29 cellular contexts compared by ENCODE assay signal in the genomic region with DNA sequence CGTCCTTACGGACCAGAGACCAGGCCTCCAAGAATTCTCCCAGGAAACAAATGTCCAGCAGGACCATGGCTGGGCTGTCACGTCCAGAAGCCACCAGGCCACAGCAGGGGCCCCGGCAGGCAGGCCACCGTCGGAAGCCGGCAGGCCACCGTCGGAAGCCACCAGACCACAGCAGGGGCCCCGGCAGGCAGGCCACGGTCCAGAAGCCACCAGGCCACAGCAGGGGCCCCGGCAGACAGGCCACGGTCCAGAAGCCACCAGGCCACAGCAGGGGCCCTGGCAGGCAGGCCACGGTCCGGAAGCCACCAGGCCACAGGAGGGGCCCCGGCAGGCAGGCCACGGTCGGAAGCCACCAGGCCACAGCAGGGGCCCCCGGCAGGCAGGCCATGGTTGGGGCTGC.
"Had no signal": no experiment of that assay in that cellular context is flagged by ENCODE, and none has a peak within 500 bp of the region (broad histone marks: within the 10 kb centered on the region; RNA-seq: fewer than 3 reads in every experiment).

No MANE protein-coding gene starts in this region.

- H3K27ac ChIP-seq: adrenal gland, body of pancreas, breast epithelium, PC-9, RWPE1, WERI-Rb-1 had no signal

- H3K4me2 ChIP-seq: PC-9 had no signal

- DNase-seq: activated CD4-positive, alpha-beta T cell treated with anti-CD3 and anti-CD28 coated beads for 1 hour; activated CD4-positive, alpha-beta T cell treated with anti-CD3 and anti-CD28 coated beads, Interleukin-2, amount 10 ng/mL, durations not matched to agents 24 days and 14 days; activated CD4-positive, alpha-beta T cell treated with anti-CD3 and anti-CD28 coated beads, Interleukin-2, amount 50 U/mL, for 4 hours; activated CD4-positive, CD25-positive, alpha-beta regulatory T cell; activated CD8-positive, alpha-beta memory T cell treated with anti-CD3 and anti-CD28 coated beads, Interleukin-2, amount 10 ng/mL, durations not matched to agents 7 days and 5 days; activated gamma-delta T cell treated with Interleukin-2 at 50 U/mL for 16 hours; activated naive CD4-positive, alpha-beta T cell treated with anti-CD3 and anti-CD28 coated beads for 36 hours; activated T-cell treated with anti-CD3 and anti-CD28 coated beads, Interleukin-2, amount 50 U/mL, for 1 hour; activated T-cell treated with anti-CD3 and anti-CD28 coated beads, Interleukin-2, amount 50 U/mL, for 72 hours; body of pancreas; Kasumi-1; KG1; MG63; NCI-H1048; NCI-H1105 treated with DMSO at 0.1 percent for 48 hours; NCI-H1436; NCI-H1694 treated with DMSO at 0.1 percent for 48 hours; NCI-H2029; NCI-H345; NCI-H524 treated with DMSO at 0.1 percent for 48 hours; PC-9; Right ventricle myocardium superior; T1000; WERI-Rb-1 had no signal

- H3K4me1 ChIP-seq: adrenal gland, body of pancreas, breast epithelium had no signal

- H3K36me3 ChIP-seq: adrenal gland, breast epithelium, MG63, WERI-Rb-1 had no signal

- H2AFZ ChIP-seq: PC-9 had no signal

- ATAC-seq: activated CD8-positive, alpha-beta memory T cell treated with anti-CD3 and anti-CD28 coated beads, Interleukin-2, amount 10 ng/mL, durations not matched to agents 7 days and 5 days; activated naive CD4-positive, alpha-beta T cell treated with anti-CD3 and anti-CD28 coated beads, Interleukin-2, amount 50 U/mL, for 72 hours; activated T-cell treated with anti-CD3 and anti-CD28 coated beads, Interleukin-2, amount 50 U/mL, for 72 hours; activated T-helper 17 cell treated with anti-CD3 and anti-CD28 coated beads, Interleukin-2, amount 50 U/mL, for 72 hours; body of pancreas had no signal

- H3K4me3 ChIP-seq: adrenal gland, body of pancreas, breast epithelium, MG63, PC-9 had no signal

- H3K27me3 ChIP-seq: adrenal gland, body of pancreas, breast epithelium, MG63 had no signal

- H3K9me3 ChIP-seq: adrenal gland, body of pancreas, breast epithelium, MG63 had no signal
